In genomic region chr6:106099235-106099537, GRCh38 we compare ENCODE assay signal across 8 cellular contexts. TPM values are rescaled to one million over a fixed set of nuclear protein-coding genes. Genes with fewer than 3 reads are reported as not detected.
DNase-seq lines count a peak whose midpoint lies in the region; TF ChIP-seq lines count a peak whose summit lies in the region.

No MANE protein-coding gene starts in this region.

- peak overlapping the region; percentile 67 for H3K27ac Mint-ChIP-seq in Calu3 (ENCODE audit: unreplicated experiment)
- no peak overlapping the region for H3K27ac Mint-ChIP-seq in nephron progenitor cell

- H3K36me3 Mint-ChIP-seq in Calu3 (ENCODE audit: insufficient read depth, unreplicated experiment) (peaks cover 7% of the 10 kb centered on the region), nephron progenitor cell (ENCODE audit: low read depth) (peaks cover 71% of the 10 kb centered on the region)

- H3K4me3 Mint-ChIP-seq in Calu3 (ENCODE audit: low read depth, unreplicated experiment) (peak overlapping the region; percentile 71), nephron progenitor cell (peak overlapping the region; percentile 66)

- H3K4me1 ChIP-seq in effector memory CD4-positive, alpha-beta T cell (ENCODE audit: control insufficient read depth, insufficient read depth, low read length, poor library complexity, severe bottlenecking), result peaks cover 16% of the 10 kb centered on the region

- peak overlapping the region; percentile 49 for H3K4me3 ChIP-seq in MG63
- peak overlapping the region; percentile 72 for H3K4me3 ChIP-seq in effector memory CD4-positive, alpha-beta T cell (ENCODE audit: insufficient read depth, low read depth, low read length, poor library complexity, severe bottlenecking)

- intact Hi-C loops in Calu3 (cut with micrococcal nuclease; ENCODE audit: unreplicated experiment), result loop anchor here (5.0 to 10.0 kb wide), 2 partner anchors 96 to 123 kb away; no protein-coding TSS in a partner anchor

- DNase-seq in Calu3, result no peak
- no peak for DNase-seq in MG63
- DNase-seq in effector memory CD4-positive, alpha-beta T cell, result no peak
- DNase-seq in nephron progenitor cell, result no peak
- no peak for DNase-seq in cortex of kidney (lab: John Stamatoyannopoulos, UW)
- DNase-seq in NCI-H524 (lab: John Stamatoyannopoulos, UW), result no peak
- no peak for DNase-seq in C1 segment of cervical spinal cord (lab: John Stamatoyannopoulos, UW)
- no peak for DNase-seq in stimulated activated CD4-positive, alpha-beta T cell treated with anti-CD3 and anti-CD28 coated beads, Interleukin-12 subunit alpha, Interleukin-12 subunit beta, amount 100 ng/mL, for 4 hours

- peak overlapping the region; percentile 81 for H3K27ac ChIP-seq in effector memory CD4-positive, alpha-beta T cell (ENCODE audit: insufficient read depth, low read length, poor library complexity, severe bottlenecking)

- H3K9me3 Mint-ChIP-seq in Calu3 (ENCODE audit: low read depth, unreplicated experiment) (no peaks in the 10 kb centered on the region), nephron progenitor cell (no peaks in the 10 kb centered on the region)

- H3K27me3 Mint-ChIP-seq in Calu3 (ENCODE audit: unreplicated experiment), result no peaks in the 10 kb centered on the region
- peaks cover 26% of the 10 kb centered on the region for H3K27me3 Mint-ChIP-seq in nephron progenitor cell (ENCODE audit: low read depth, poor library complexity)

- H3K4me1 Mint-ChIP-seq in Calu3 (ENCODE audit: low read depth, unreplicated experiment), result peaks cover 28% of the 10 kb centered on the region
- peaks cover 65% of the 10 kb centered on the region for H3K4me1 Mint-ChIP-seq in nephron progenitor cell

- no peaks in the 10 kb centered on the region for H3K36me3 ChIP-seq in MG63
- no peaks in the 10 kb centered on the region for H3K36me3 ChIP-seq in effector memory CD4-positive, alpha-beta T cell (ENCODE audit: control insufficient read depth, insufficient read depth, low read length)

- no peaks in the 10 kb centered on the region; the same call in 1 of the 2 replicates for H3K27me3 ChIP-seq in MG63
- no peaks in the 10 kb centered on the region for H3K27me3 ChIP-seq in effector memory CD4-positive, alpha-beta T cell (replicated peaks; ENCODE audit: control insufficient read depth, insufficient read depth, low read length, poor library complexity, severe bottlenecking)

- TSS peak; percentile 75 for BruUV-seq in Calu3 (replicated peaks; lab: Mats Ljungman, UMichigan)

- TF ChIP-seq CTCF in Calu3 (IDR thresholded peaks at IDR 0.05; ENCODE audit: unreplicated experiment) (no peak), nephron progenitor cell (IDR thresholded peaks at IDR 0.05) (no peak)

- no peaks in the 10 kb centered on the region for H3K9me3 ChIP-seq in MG63
- H3K9me3 ChIP-seq in effector memory CD4-positive, alpha-beta T cell (ENCODE audit: control insufficient read depth, low read length), result no peaks in the 10 kb centered on the region

- CTCF ChIA-PET in Calu3 (lab: Charles Lee), result interaction anchor here (1.2 kb wide), 1 partner anchor 9 kb away, joined by 3 read pairs; no protein-coding TSS in a partner anchor

RNA-seq across cellular contexts. Expression of gene PRDM1, which starts 13.1 kb away (rescaled TPM):
- total RNA-seq in Calu3 (2022), result 0.40 and 1.1 TPM in 2 replicates
- not detected in 2 replicates for total RNA-seq in MG63 (2014; rRNA removed; shearing (Covaris generic); ENCODE audit: low replicate concordance)
